Comparison of ENCODE assay signal across 15 cellular contexts in genomic region chr21:16752109-16752508, GRCh38.
A peak's percentile ranks its signal among the peaks of the same experiment; 100 is the strongest.
DNase-seq lines count a peak whose midpoint lies in the region; ATAC-seq, FAIRE-seq and TF ChIP-seq lines count a peak whose summit lies in the region.
"Had no signal": no experiment of that assay in that cellular context is flagged by ENCODE, and none has a peak within 500 bp of the region (broad histone marks: within the 10 kb centered on the region; RNA-seq: fewer than 3 reads in every experiment).

No MANE protein-coding gene starts in this region.

- no peak overlapping the region for H3K4me3 ChIP-seq in OCI-LY3 (ENCODE audit: low read length)
- H3K4me3 ChIP-seq: BLaER1 treated with 17β-estradiol and CSF1 and Interleukin-3, amounts not matched to agents 10 nM and 100 nM; GM23248 had no signal

- CTCF ChIA-PET in activated CD8-positive, alpha-beta memory T cell treated with anti-CD3 and anti-CD28 coated beads, Interleukin-2, amount 10 ng/mL, durations not matched to agents 7 days and 5 days (lab: Charles Lee): no interaction called here

- H3K9me3 ChIP-seq in OCI-LY3 (ENCODE audit: insufficient read depth, low read length): no peaks in the 10 kb centered on the region
- H3K9me3 ChIP-seq: BLaER1 treated with 17β-estradiol and CSF1 and Interleukin-3, amounts not matched to agents 10 nM and 100 nM had no signal

- peak; percentile 23 for FAIRE-seq in endometrium (lab: Jason Lieb, UNC)
- FAIRE-seq: H54 had no signal

- H3K36me3 Mint-ChIP-seq in nephron (ENCODE audit: low read depth): no peaks in the 10 kb centered on the region
- H3K36me3 Mint-ChIP-seq in activated CD8-positive, alpha-beta memory T cell treated with anti-CD3 and anti-CD28 coated beads, Interleukin-2, amount 10 ng/mL, durations not matched to agents 7 days and 5 days: no peaks in the 10 kb centered on the region
- H3K36me3 Mint-ChIP-seq: CD4-positive, CD25-positive, alpha-beta regulatory T cell had no signal

- no peak for ATAC-seq in GM18867 (IDR thresholded peaks at IDR 0.05; ENCODE audit: unreplicated experiment)
- no peak for ATAC-seq in activated CD8-positive, alpha-beta memory T cell treated with anti-CD3 and anti-CD28 coated beads, Interleukin-2, amount 10 ng/mL, durations not matched to agents 7 days and 5 days
- ATAC-seq: HCT116 had no signal

- peaks cover 32% of the 10 kb centered on the region for H3K4me1 Mint-ChIP-seq in nephron
- H3K4me1 Mint-ChIP-seq in activated CD8-positive, alpha-beta memory T cell treated with anti-CD3 and anti-CD28 coated beads, Interleukin-2, amount 10 ng/mL, durations not matched to agents 7 days and 5 days: no peaks in the 10 kb centered on the region
- H3K4me1 Mint-ChIP-seq: CD4-positive, CD25-positive, alpha-beta regulatory T cell had no signal

- H3K4me1 ChIP-seq in OCI-LY3 (ENCODE audit: low read length): peaks cover 23% of the 10 kb centered on the region
- H3K4me1 ChIP-seq: BLaER1 treated with 17β-estradiol and CSF1 and Interleukin-3, amounts not matched to agents 10 nM and 100 nM had no signal

- no peaks in the 10 kb centered on the region for H3K79me2 ChIP-seq in OCI-LY3 (ENCODE audit: low read length)

- peak overlapping the region; percentile 69 for H3K27ac ChIP-seq in OCI-LY3 (ENCODE audit: low read length)
- H3K27ac ChIP-seq: BLaER1 treated with 17β-estradiol and CSF1 and Interleukin-3, amounts not matched to agents 10 nM and 100 nM; GM23248; HL-60 had no signal

- no peaks in the 10 kb centered on the region for H3K27me3 Mint-ChIP-seq in nephron (ENCODE audit: low read depth)
- H3K27me3 Mint-ChIP-seq in activated CD8-positive, alpha-beta memory T cell treated with anti-CD3 and anti-CD28 coated beads, Interleukin-2, amount 10 ng/mL, durations not matched to agents 7 days and 5 days: no peaks in the 10 kb centered on the region
- H3K27me3 Mint-ChIP-seq: CD4-positive, CD25-positive, alpha-beta regulatory T cell had no signal

- H3K4me3 Mint-ChIP-seq in nephron: no peak overlapping the region
- H3K4me3 Mint-ChIP-seq in activated CD8-positive, alpha-beta memory T cell treated with anti-CD3 and anti-CD28 coated beads, Interleukin-2, amount 10 ng/mL, durations not matched to agents 7 days and 5 days: no peak overlapping the region

- H3K27me3 ChIP-seq in OCI-LY3 (ENCODE audit: low read depth, low read length): no peaks in the 10 kb centered on the region
- H3K27me3 ChIP-seq: BLaER1 treated with 17β-estradiol and CSF1 and Interleukin-3, amounts not matched to agents 10 nM and 100 nM had no signal

- H2AFZ ChIP-seq in OCI-LY3 (ENCODE audit: low read depth, low read length): no peak overlapping the region
- H2AFZ ChIP-seq: GM23248 had no signal

- H3K9me3 Mint-ChIP-seq in nephron: peaks cover 14% of the 10 kb centered on the region
- peaks cover 4% of the 10 kb centered on the region for H3K9me3 Mint-ChIP-seq in activated CD8-positive, alpha-beta memory T cell treated with anti-CD3 and anti-CD28 coated beads, Interleukin-2, amount 10 ng/mL, durations not matched to agents 7 days and 5 days (ENCODE audit: low read depth)

- 0 out of 2 replicates have a peak overlapping the region, but pooled peaks have one; percentile 55 for H3K4me2 ChIP-seq in OCI-LY3 (ENCODE audit: low read length)
- H3K4me2 ChIP-seq: BLaER1 treated with 17β-estradiol and CSF1 and Interleukin-3, amounts not matched to agents 10 nM and 100 nM had no signal

- H3K27ac Mint-ChIP-seq in nephron: peak overlapping the region; percentile 59 to 98 (median 84)
- H3K27ac Mint-ChIP-seq in activated CD8-positive, alpha-beta memory T cell treated with anti-CD3 and anti-CD28 coated beads, Interleukin-2, amount 10 ng/mL, durations not matched to agents 7 days and 5 days: no peak overlapping the region
- H3K27ac Mint-ChIP-seq: CD4-positive, CD25-positive, alpha-beta regulatory T cell had no signal

- H3K36me3 ChIP-seq in OCI-LY3 (replicated peaks; ENCODE audit: low read depth, low read length): no peaks in the 10 kb centered on the region
- H3K36me3 ChIP-seq: BLaER1 treated with 17β-estradiol and CSF1 and Interleukin-3, amounts not matched to agents 10 nM and 100 nM had no signal

- no peaks in the 10 kb centered on the region for H4K20me1 ChIP-seq in OCI-LY3 (ENCODE audit: insufficient read depth, low read length)
- H4K20me1 ChIP-seq: BLaER1 treated with 17β-estradiol and CSF1 and Interleukin-3, amounts not matched to agents 10 nM and 100 nM had no signal

- DNase-seq in medulla oblongata (ENCODE audit: extremely low spot score): peak; percentile 44
- DNase-seq in activated effector memory CD4-positive, alpha-beta T cell treated with Interleukin-2 at 50 U/mL for 16 hours: no peak
- DNase-seq in activated CD8-positive, alpha-beta memory T cell treated with anti-CD3 and anti-CD28 coated beads, Interleukin-2, amount 10 ng/mL, durations not matched to agents 7 days and 5 days: no peak
- DNase-seq in islet precursor cell: no peak
- DNase-seq: ACHN; CD4-positive, CD25-positive, alpha-beta regulatory T cell; GM23248 had no signal

- TF ChIP-seq CTCF in OCI-LY3 (IDR thresholded peaks at IDR 0.05; ENCODE audit: low read depth, low read length): no peak
- TF ChIP-seq CTCF in nephron (IDR thresholded peaks at IDR 0.05; ENCODE audit: unreplicated experiment in 3 of 3): no peak

- H3K9ac ChIP-seq in OCI-LY3 (ENCODE audit: low read length): no peak overlapping the region
- H3K9ac ChIP-seq: BLaER1 treated with 17β-estradiol and CSF1 and Interleukin-3, amounts not matched to agents 10 nM and 100 nM; GM23248 had no signal
